ENCODE assay signal across 1 cellular context in genomic region chr7:1503390-1503789, GRCh38.
TF ChIP-seq lines count a peak whose summit lies in the region.

No MANE protein-coding gene starts in this region.

TF ChIP-seq in WTC11, 78 proteins besides CTCF, POLR2A, EP300 and RAD21 (continued from another document):
- no peak for TF ChIP-seq ZNF425 (CRISPR knock-in tag; conservative IDR thresholded peaks at IDR 0.05)
- TF ChIP-seq ZNF263 (CRISPR knock-in tag; IDR thresholded peaks at IDR 0.05; ENCODE audit: low read depth), result no peak
- no peak for TF ChIP-seq AR (CRISPR knock-in tag; IDR thresholded peaks at IDR 0.05)
